In genomic region chr17:42795061-42795460, GRCh38 we compare ENCODE assay signal across 27 cellular contexts. TPM values are rescaled to one million over a fixed set of nuclear protein-coding genes. Genes with fewer than 3 reads are reported as not detected.
DNase-seq lines count a peak whose midpoint lies in the region; ATAC-seq and TF ChIP-seq lines count a peak whose summit lies in the region.
"Had no signal": no experiment of that assay in that cellular context is flagged by ENCODE, and none has a peak within 500 bp of the region (broad histone marks: within the 10 kb centered on the region; RNA-seq: fewer than 3 reads in every experiment).

No MANE protein-coding gene starts in this region.

- H3K27ac Mint-ChIP-seq in neural crest cell (ENCODE audit: unreplicated experiment): no peak overlapping the region
- H3K27ac Mint-ChIP-seq: B cell; CD8-positive, alpha-beta T cell had no signal

- ATAC-seq in SK-N-SH treated with all-trans-retinoic acid at 6 μM for 48 hours (no peak), HG03196 (IDR thresholded peaks at IDR 0.05; ENCODE audit: unreplicated experiment) (no peak)
- ATAC-seq: CD8-positive, alpha-beta T cell; HCT116; HepG2; Panc1 had no signal

- H3K9me3 ChIP-seq in HEK293 (ENCODE audit: control insufficient read depth, insufficient read depth, low read depth, low read length): no peaks in the 10 kb centered on the region
- H3K9me3 ChIP-seq: Caco-2 had no signal

- H3K36me3 ChIP-seq in HEK293 (ENCODE audit: control insufficient read depth in 2 of 2, insufficient read depth in 1 of 2, low read length in 2 of 2): peaks cover 0 to 33% of the 10 kb centered on the region in 2 experiments; a peak in 1 of 3 replicates

- no peak overlapping the region for H3K4me3 ChIP-seq in HEK293 (ENCODE audit: low read depth, low read length)
- H3K4me3 ChIP-seq in coronary artery: no peak overlapping the region

- peaks cover 9% of the 10 kb centered on the region for H3K36me3 Mint-ChIP-seq in neural crest cell (ENCODE audit: low read depth)

- H3K4me3 Mint-ChIP-seq in neural crest cell: peak overlapping the region; percentile 69
- H3K4me3 Mint-ChIP-seq: B cell; CD8-positive, alpha-beta T cell had no signal

- H3K4me1 ChIP-seq in HEK293 (ENCODE audit: control insufficient read depth, insufficient read depth, low read length): peaks cover 5% of the 10 kb centered on the region; the same call in 1 of the 2 replicates

- peaks cover 3% of the 10 kb centered on the region for H3K9me3 Mint-ChIP-seq in neural crest cell
- H3K9me3 Mint-ChIP-seq: CD8-positive, alpha-beta T cell had no signal

- DNase-seq in RWPE1 (ENCODE audit: low spot score) (no peak), coronary artery (ENCODE audit: low spot score) (peak; percentile 38), neural crest cell (ENCODE audit: low read depth, low spot score) (no peak), NCI-H2029 (lab: John Stamatoyannopoulos, UW) (no peak)
- no peak for DNase-seq in stimulated activated CD4-positive, alpha-beta T cell treated with anti-CD3 and anti-CD28 coated beads, Interleukin-4, amount 100 ng/mL, for 1 hour
- DNase-seq: Caco-2; CD8-positive, alpha-beta T cell; DMS79; EL; GF-D8; KG1; MM.1S; NCI-H2081; NCI-H226; NCI-H510A; NCI-H69; SHP77 treated with DMSO at 0.1 percent for 48 hours had no signal

- CTCF ChIA-PET in HEK293 (lab: Yijun Ruan, JAX) (no interaction called here), RWPE1 (lab: Yijun Ruan, JAX) (interaction anchor here (1.2 kb wide), 1 partner anchor 9 kb away, joined by 3 read pairs; no protein-coding TSS in a partner anchor)

- POLR2A ChIA-PET in HEK293 (lab: Yijun Ruan, JAX): interaction anchor here (1.0 to 2.2 kb wide), 4 partner anchors 8 to 29 kb away, joined by 3 to 9 read pairs (median 4); partner anchors contain the start of gene BECN1
- POLR2A ChIA-PET in RWPE1 (lab: Yijun Ruan, JAX; ENCODE audit: low non-redundant PET): no interaction called here

- peaks cover 13% of the 10 kb centered on the region for H3K4me1 Mint-ChIP-seq in neural crest cell

- no peak overlapping the region for H3K27ac ChIP-seq in HEK293 (ENCODE audit: extremely low read depth, low read depth, low read length)
- H3K27ac ChIP-seq in RWPE1: peak overlapping the region; percentile 43; the same call in 1 of the 2 replicates
- no peak overlapping the region for H3K27ac ChIP-seq in coronary artery
- H3K27ac ChIP-seq: C4-2B had no signal

- H3K27me3 Mint-ChIP-seq in neural crest cell (ENCODE audit: low read depth): peaks cover 13% of the 10 kb centered on the region

- no peak for TF ChIP-seq CTCF in HEK293 (tag by site-specific recombination; IDR thresholded peaks at IDR 0.05)
- no peak for TF ChIP-seq CTCF in RWPE1 (conservative IDR thresholded peaks at IDR 0.05; ENCODE audit: low read depth)
- TF ChIP-seq CTCF in coronary artery (IDR thresholded peaks at IDR 0.05): no peak
- TF ChIP-seq CTCF in neural crest cell (conservative IDR thresholded peaks at IDR 0.05): no peak

TF ChIP-seq in HEK293, 187 proteins besides CTCF, POLR2A, EP300 and RAD21:
- TF ChIP-seq ZNF701 (tag by site-specific recombination; IDR thresholded peaks at IDR 0.05) (no peak), OSR2 (tag by site-specific recombination; IDR thresholded peaks at IDR 0.05) (no peak), ELK4 (IDR thresholded peaks at IDR 0.05; ENCODE audit: borderline replicate concordance, low read depth, low read length) (no peak), PRDM1 (tag by site-specific recombination; IDR thresholded peaks at IDR 0.05) (0 out of 2 replicates have a peak, but pooled peaks have one; percentile 5), ZNF292 (tag by site-specific recombination; IDR thresholded peaks at IDR 0.05; ENCODE audit: borderline replicate concordance, low read depth) (no peak), ZNF664 (tag by site-specific recombination; IDR thresholded peaks at IDR 0.05) (no peak), SCRT2 (tag by site-specific recombination; IDR thresholded peaks at IDR 0.05) (no peak), EGR2 (tag by site-specific recombination; IDR thresholded peaks at IDR 0.05; ENCODE audit: low read depth) (peak; percentile 21; the same call in 1 of the 2 replicates), ZBTB21 (tag by site-specific recombination; IDR thresholded peaks at IDR 0.05) (no peak)

TF ChIP-seq in SK-N-SH treated with all-trans-retinoic acid at 6 μM for 48 hours, 23 proteins besides CTCF, POLR2A, EP300 and RAD21 (continues in another document):
- TF ChIP-seq ZNF8 (CRISPR knock-in tag; IDR thresholded peaks at IDR 0.05): no peak
- no peak for TF ChIP-seq ZNF565 (CRISPR knock-in tag; conservative IDR thresholded peaks at IDR 0.05; ENCODE audit: low read depth)
- TF ChIP-seq ZFP30 (CRISPR knock-in tag; IDR thresholded peaks at IDR 0.05): no peak
- TF ChIP-seq ESRRG (CRISPR knock-in tag; IDR thresholded peaks at IDR 0.05): no peak
- TF ChIP-seq ARNTL (CRISPR knock-in tag; IDR thresholded peaks at IDR 0.05; ENCODE audit: borderline replicate concordance, low read depth): no peak
- TF ChIP-seq ISL1 (CRISPR knock-in tag; IDR thresholded peaks at IDR 0.05): no peak
- TF ChIP-seq BACH2 (CRISPR knock-in tag; IDR thresholded peaks at IDR 0.05; ENCODE audit: borderline replicate concordance): no peak
- no peak for TF ChIP-seq CREB5 (CRISPR knock-in tag; IDR thresholded peaks at IDR 0.05; ENCODE audit: low read depth)
- TF ChIP-seq TOX (CRISPR knock-in tag; IDR thresholded peaks at IDR 0.05; ENCODE audit: borderline replicate concordance): no peak
- no peak for TF ChIP-seq GLIS3 (CRISPR knock-in tag; IDR thresholded peaks at IDR 0.05)
- no peak for TF ChIP-seq OSR1 (CRISPR knock-in tag; IDR thresholded peaks at IDR 0.05)
- TF ChIP-seq PATZ1 (CRISPR knock-in tag; IDR thresholded peaks at IDR 0.05; ENCODE audit: borderline replicate concordance): no peak
- no peak for TF ChIP-seq TSHZ2 (CRISPR knock-in tag; IDR thresholded peaks at IDR 0.05)
- no peak for TF ChIP-seq ZC3H10 (CRISPR knock-in tag; IDR thresholded peaks at IDR 0.05)
- TF ChIP-seq SNAI2 (CRISPR knock-in tag; IDR thresholded peaks at IDR 0.05): no peak
- TF ChIP-seq ZNF70 (CRISPR knock-in tag; IDR thresholded peaks at IDR 0.05): no peak

RNA-seq across cellular contexts. Expression of gene COA3, which starts 3.4 kb away (rescaled TPM):
- total RNA-seq in neural crest cell: 85.3 and 92.7 TPM in 2 replicates

RNA-seq across cellular contexts. Expression of gene CNTD1, which starts 3.6 kb away (rescaled TPM):
- not detected in 2 replicates for total RNA-seq in neural crest cell
- total RNA-seq: A673; B cell; CD8-positive, alpha-beta T cell; H4 had no signal

RNA-seq across cellular contexts. Expression of gene WNK4, which starts 14.7 kb away (rescaled TPM):
- 0.58 and 0.73 TPM in 2 replicates for total RNA-seq in neural crest cell
- total RNA-seq: H4 had no signal

RNA-seq across cellular contexts. Expression of gene VPS25, which starts 21.8 kb away (rescaled TPM):
- 83.7 and 88.7 TPM in 2 replicates for total RNA-seq in neural crest cell

RNA-seq across cellular contexts. Expression of gene BECN1, which starts 29.0 kb away (rescaled TPM):
- total RNA-seq in neural crest cell: 48.7 and 49.5 TPM in 2 replicates
